In genomic region chr4:142567620-142568451, GRCh38 we compare ENCODE assay signal across 9 cellular contexts.
DNase-seq lines count a peak whose midpoint lies in the region; ATAC-seq and TF ChIP-seq lines count a peak whose summit lies in the region.
"Had no signal": no experiment of that assay in that cellular context is flagged by ENCODE, and none has a peak within 500 bp of the region (broad histone marks: within the 10 kb centered on the region; RNA-seq: fewer than 3 reads in every experiment).

No MANE protein-coding gene starts in this region.

- no peak overlapping the region for H3K4me3 Mint-ChIP-seq in osteocyte (ENCODE audit: unreplicated experiment)

- no peak for TF ChIP-seq CTCF in choroid plexus epithelial cell (conservative IDR thresholded peaks at IDR 0.05; ENCODE audit: low read depth, low read length)
- TF ChIP-seq CTCF in osteocyte (IDR thresholded peaks at IDR 0.05): no peak

- DNase-seq in HT-29 (ENCODE audit: low spot score) (peak; percentile 85), choroid plexus epithelial cell (ENCODE audit: low read depth) (peak; percentile 28), osteocyte (ENCODE audit: extremely low spot score, unreplicated experiment) (no peak), SW480 (ENCODE audit: low spot score) (no peak), hypothalamus (lab: John Stamatoyannopoulos, UW) (no peak)
- no peak for DNase-seq in activated CD8-positive, alpha-beta memory T cell treated with anti-CD3 and anti-CD28 coated beads for 24 hours
- DNase-seq: NCI-H1105 treated with DMSO at 0.1 percent for 48 hours had no signal

- peaks cover 13% of the 10 kb centered on the region for H3K4me1 Mint-ChIP-seq in osteocyte (ENCODE audit: unreplicated experiment)

- H3K36me3 Mint-ChIP-seq in osteocyte (ENCODE audit: unreplicated experiment): no peaks in the 10 kb centered on the region

- peak overlapping the region; percentile 37 for H3K27ac Mint-ChIP-seq in osteocyte (ENCODE audit: unreplicated experiment)

- H3K9me3 Mint-ChIP-seq in osteocyte (ENCODE audit: unreplicated experiment): peaks cover 6% of the 10 kb centered on the region

- H3K4me3 ChIP-seq in choroid plexus epithelial cell (ENCODE audit: low read depth, low read length): no peak overlapping the region

- peak; percentile 39 for ATAC-seq in GM18508 (IDR thresholded peaks at IDR 0.05; ENCODE audit: insufficient read depth, unreplicated experiment)
- ATAC-seq in HG03378 (IDR thresholded peaks at IDR 0.05; ENCODE audit: unreplicated experiment): no peak

- H3K27me3 Mint-ChIP-seq in osteocyte (ENCODE audit: unreplicated experiment): no peaks in the 10 kb centered on the region

Comparison
In these comparisons a context has a peak if more than half of its experiments do, and no peak if none do; other contexts are left out.
1. DNase-seq: peak in HT-29 (single experiment) and choroid plexus epithelial cell (single experiment); none in osteocyte (single experiment), activated CD8-positive, alpha-beta memory T cell treated with anti-CD3 and anti-CD28 coated beads for 24 hours (single experiment), SW480 (single experiment) and hypothalamus (0 of 51).